Comparison of ENCODE assay signal across 17 cellular contexts in genomic region chr4:123822353-123822752, GRCh38.
"Had no signal": no experiment of that assay in that cellular context is flagged by ENCODE, and none has a peak within 500 bp of the region (broad histone marks: within the 10 kb centered on the region; RNA-seq: fewer than 3 reads in every experiment).

No MANE protein-coding gene starts in this region.

- ATAC-seq: left lobe of liver; natural killer cell treated with Interleukin-12 subunit alpha and Interleukin-12 subunit beta and Interleukin-15 and Interleukin-18, amount 100 ng/mL, for 72 hours; stimulated activated effector memory CD8-positive, alpha-beta T cell treated with anti-CD3 and anti-CD28 coated beads, Interleukin-12 subunit alpha, Interleukin-12 subunit beta, amount 100 ng/mL, for 72 hours; stimulated activated naive CD8-positive, alpha-beta T cell treated with anti-CD3 and anti-CD28 coated beads, Interleukin-15, Interleukin-2, amounts not matched to agents 100 U/mL and 50 U/mL, for 24 hours had no signal

- H3K27me3 ChIP-seq: colonic mucosa, sigmoid colon, suprapubic skin, thyroid gland had no signal

- DNase-seq: colonic mucosa; foreskin melanocyte; head of caudate nucleus; hippocampal formation; midbrain; occipital lobe; sigmoid colon; stimulated activated CD4-positive, alpha-beta T cell treated with anti-CD3 and anti-CD28 coated beads, Interleukin-4, amount 100 ng/mL, for 1 hour; stimulated activated CD8-positive, alpha-beta memory T cell treated with anti-CD3 and anti-CD28 coated beads, Interleukin-4, amount 100 ng/mL, for 48 hours; stimulated activated naive CD8-positive, alpha-beta T cell treated with anti-CD3 and anti-CD28 coated beads, Interleukin-15, Interleukin-2, amounts not matched to agents 100 U/mL and 50 U/mL, for 24 hours; thyroid gland had no signal

- H3K9me3 ChIP-seq: colonic mucosa, sigmoid colon, suprapubic skin, thyroid gland had no signal

- H3K4me3 ChIP-seq: colonic mucosa, sigmoid colon, skin epidermis, suprapubic skin, thyroid gland had no signal

- H3K4me3 Mint-ChIP-seq: natural killer cell treated with Interleukin-12 subunit alpha and Interleukin-12 subunit beta and Interleukin-15 and Interleukin-18, amount 100 ng/mL, for 72 hours; stimulated activated effector memory CD8-positive, alpha-beta T cell treated with anti-CD3 and anti-CD28 coated beads, Interleukin-12 subunit alpha, Interleukin-12 subunit beta, amount 100 ng/mL, for 72 hours; type B pancreatic cell had no signal

- H3K27ac ChIP-seq: colonic mucosa, sigmoid colon, suprapubic skin, thyroid gland had no signal

- H3K36me3 ChIP-seq: colonic mucosa, sigmoid colon, suprapubic skin, thyroid gland had no signal

- H3K4me1 ChIP-seq: colonic mucosa, thyroid gland had no signal

- H3K4me1 Mint-ChIP-seq: stimulated activated effector memory CD8-positive, alpha-beta T cell treated with anti-CD3 and anti-CD28 coated beads, Interleukin-12 subunit alpha, Interleukin-12 subunit beta, amount 100 ng/mL, for 72 hours had no signal

- H3K9me3 Mint-ChIP-seq: stimulated activated effector memory CD8-positive, alpha-beta T cell treated with anti-CD3 and anti-CD28 coated beads, Interleukin-12 subunit alpha, Interleukin-12 subunit beta, amount 100 ng/mL, for 72 hours had no signal

- H3K27ac Mint-ChIP-seq: natural killer cell treated with Interleukin-12 subunit alpha and Interleukin-12 subunit beta and Interleukin-15 and Interleukin-18, amount 100 ng/mL, for 72 hours; stimulated activated effector memory CD8-positive, alpha-beta T cell treated with anti-CD3 and anti-CD28 coated beads, Interleukin-12 subunit alpha, Interleukin-12 subunit beta, amount 100 ng/mL, for 72 hours; type B pancreatic cell had no signal

- H3K36me3 Mint-ChIP-seq: natural killer cell treated with Interleukin-12 subunit alpha and Interleukin-12 subunit beta and Interleukin-15 and Interleukin-18, amount 100 ng/mL, for 72 hours; stimulated activated effector memory CD8-positive, alpha-beta T cell treated with anti-CD3 and anti-CD28 coated beads, Interleukin-12 subunit alpha, Interleukin-12 subunit beta, amount 100 ng/mL, for 72 hours had no signal
